Comparison of ENCODE assay signal across 18 cellular contexts in the genomic region with DNA sequence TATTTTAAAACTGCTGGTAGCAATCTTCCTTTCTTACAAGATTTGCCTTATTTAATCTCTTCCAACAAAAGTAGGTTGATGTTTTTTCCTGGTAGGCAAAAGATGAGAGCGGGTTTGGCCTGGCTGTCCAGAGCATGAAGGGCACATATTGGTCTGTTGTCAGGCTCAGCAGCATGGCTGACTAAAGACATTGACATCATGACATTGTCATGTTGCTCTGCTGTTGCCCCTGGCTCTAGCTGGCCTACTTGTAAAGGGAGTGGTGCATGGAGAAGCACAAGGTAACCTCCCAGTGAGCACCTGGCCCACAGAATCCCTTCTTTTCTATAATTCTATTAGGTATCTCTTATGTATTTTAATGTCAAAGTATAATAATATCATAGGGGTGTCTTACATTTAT. TPM values are rescaled to one million over a fixed set of nuclear protein-coding genes. Genes with fewer than 3 reads are reported as not detected.
DNase-seq lines count a peak whose midpoint lies in the region; ATAC-seq, FAIRE-seq and TF ChIP-seq lines count a peak whose summit lies in the region.
"Had no signal": no experiment of that assay in that cellular context is flagged by ENCODE, and none has a peak within 500 bp of the region (broad histone marks: within the 10 kb centered on the region; RNA-seq: fewer than 3 reads in every experiment).

No MANE protein-coding gene starts in this region.

- DNase-seq in H9 (no peak), endothelial cell (ENCODE audit: low spot score) (no peak), myocyte (ENCODE audit: low read depth) (peak; percentile 10), urothelium cell line (ENCODE audit: low spot score) (no peak), kidney (no peak), ascending aorta (ENCODE audit: low spot score in 2 of 2) (no peak)
- DNase-seq: C1 segment of cervical spinal cord; Calu3; CD4-positive, alpha-beta T cell; DND-41; GDM1; H7 had no signal

- FAIRE-seq in urothelium cell line (lab: Jason Lieb, UNC) (peak; percentile 20), kidney (lab: Jason Lieb, UNC) (no peak)
- FAIRE-seq: GM12892, HTR-8/SVneo had no signal

- H3K14ac ChIP-seq in H9 (ENCODE audit: insufficient read depth, low read length): no peak overlapping the region

- H3K27me3 ChIP-seq in H9 (ENCODE audit: insufficient read depth, low read length) (no peaks in the 10 kb centered on the region), ascending aorta (no peaks in the 10 kb centered on the region)

- H3K4me1 Mint-ChIP-seq in H9 (no peaks in the 10 kb centered on the region), endothelial cell (ENCODE audit: unreplicated experiment) (no peaks in the 10 kb centered on the region)
- H3K4me1 Mint-ChIP-seq: B cell, GM23338 had no signal

- H3K27me3 Mint-ChIP-seq in H9 (ENCODE audit: low read depth): no peaks in the 10 kb centered on the region
- peaks cover 3% of the 10 kb centered on the region for H3K27me3 Mint-ChIP-seq in endothelial cell (ENCODE audit: unreplicated experiment)
- H3K27me3 Mint-ChIP-seq: B cell; CD4-positive, alpha-beta T cell had no signal

- H3K23me2 ChIP-seq in H9 (ENCODE audit: insufficient read length, low read depth, low read length, poor library complexity, severe bottlenecking): no peaks in the 10 kb centered on the region

- H3K36me3 Mint-ChIP-seq in H9 (ENCODE audit: insufficient read depth in 1 of 3, low read depth in 3 of 3) (peaks cover 15 to 63% (median 46%) of the 10 kb centered on the region in 3 experiments; a peak in 6 of 7 replicates), endothelial cell (ENCODE audit: low read depth, unreplicated experiment) (peaks cover 23% of the 10 kb centered on the region)

- H3K36me3 ChIP-seq in kidney (ENCODE audit: control insufficient read depth in 1 of 2, insufficient read depth in 2 of 2, low read length in 2 of 2) (peaks cover 34 to 52% of the 10 kb centered on the region in 2 donors), ascending aorta (peaks cover 68 to 90% of the 10 kb centered on the region in 2 donors)

- no peak overlapping the region for H2BK12ac ChIP-seq in H9 (ENCODE audit: insufficient read length, low read depth, low read length)

- H4K5ac ChIP-seq in H9 (ENCODE audit: insufficient read length, low read depth, low read length): no peak overlapping the region

- WGBS in H9 (ENCODE audit: extremely low coverage, insufficient read length, low lambda C conversion rate): no CpG with 5 or more reads among the region's 1 CpG

- H3K4me3 Mint-ChIP-seq in H9: no peak overlapping the region
- H3K4me3 Mint-ChIP-seq in endothelial cell (ENCODE audit: unreplicated experiment): no peak overlapping the region
- H3K4me3 Mint-ChIP-seq: B cell; CD4-positive, alpha-beta T cell; GM23338 had no signal

- H3K27ac ChIP-seq in H9 (ENCODE audit: insufficient read length, low read depth, low read length) (no peak overlapping the region), kidney (ENCODE audit: low read depth in 2 of 2, low read length in 2 of 2) (no peak overlapping the region), ascending aorta (no peak overlapping the region)

- no peak overlapping the region for H3T11ph ChIP-seq in H9 (ENCODE audit: low read length)

- no peaks in the 10 kb centered on the region for H3K79me1 ChIP-seq in H9 (ENCODE audit: insufficient read depth, low read depth, low read length, poor library complexity, severe bottlenecking)

- no peak overlapping the region for H2AK5ac ChIP-seq in H9 (ENCODE audit: insufficient read length, low read length)

- H3K23ac ChIP-seq in H9 (ENCODE audit: insufficient read length, low read depth, low read length): peak overlapping the region; percentile 62

- H4K8ac ChIP-seq in H9 (replicated peaks; ENCODE audit: insufficient read length, low read depth, low read length): no peak overlapping the region

- H2AFZ ChIP-seq in H9 (ENCODE audit: low read length): no peak overlapping the region
- H2AFZ ChIP-seq: GM23338 had no signal

- H3K9ac ChIP-seq in H9 (ENCODE audit: extremely low read depth, insufficient read length, low read length) (no peak overlapping the region), kidney (ENCODE audit: low read length in 2 of 2) (no peak overlapping the region)

- H3K4ac ChIP-seq in H9 (ENCODE audit: low read depth, low read length): no peak overlapping the region

- TF ChIP-seq CTCF in H9 (conservative IDR thresholded peaks at IDR 0.05) (no peak), endothelial cell (IDR thresholded peaks at IDR 0.05; ENCODE audit: unreplicated experiment) (no peak), kidney (IDR thresholded peaks at IDR 0.05; ENCODE audit: borderline replicate concordance, extremely low read depth, insufficient read depth) (no peak), ascending aorta (IDR thresholded peaks at IDR 0.05) (no peak)

- H4K91ac ChIP-seq in H9 (ENCODE audit: insufficient read length, low read depth, low read length): no peak overlapping the region

- H3K27ac Mint-ChIP-seq in H9 (no peak overlapping the region), endothelial cell (ENCODE audit: unreplicated experiment) (peak overlapping the region; percentile 1)
- H3K27ac Mint-ChIP-seq: B cell; CD4-positive, alpha-beta T cell; GM23338 had no signal

- no peak for ATAC-seq in SK-N-SH treated with all-trans-retinoic acid at 6 μM for 48 hours
- ATAC-seq: GM23338, HepG2 had no signal

- no peak overlapping the region for H3K4me2 ChIP-seq in H9 (ENCODE audit: insufficient read depth, insufficient read length, low read length)
- H3K4me2 ChIP-seq: GM23338 had no signal

- no peaks in the 10 kb centered on the region for H3K9me3 ChIP-seq in H9 (ENCODE audit: control insufficient read depth, low read depth, low read length)
- no peaks in the 10 kb centered on the region for H3K9me3 ChIP-seq in kidney (ENCODE audit: control insufficient read depth in 1 of 2, low read length in 2 of 2)
- no peaks in the 10 kb centered on the region for H3K9me3 ChIP-seq in ascending aorta

- no peaks in the 10 kb centered on the region for H3K79me2 ChIP-seq in H9 (ENCODE audit: insufficient read depth, low read length)

- H3K4me1 ChIP-seq in H9 (ENCODE audit: insufficient read depth, low read length) (no peaks in the 10 kb centered on the region), kidney (ENCODE audit: control insufficient read depth in 1 of 2, insufficient read depth in 1 of 2, low read depth in 1 of 2, low read length in 2 of 2) (no peaks in the 10 kb centered on the region), ascending aorta (no peaks in the 10 kb centered on the region)

- no peak overlapping the region for H2BK15ac ChIP-seq in H9 (ENCODE audit: low read depth, low read length)

- no peak overlapping the region for H3K56ac ChIP-seq in H9 (ENCODE audit: insufficient read length, low read depth, low read length)

- no peak overlapping the region for H2BK20ac ChIP-seq in H9 (ENCODE audit: low read depth, low read length, poor library complexity, severe bottlenecking)

- H4K20me1 ChIP-seq in H9 (ENCODE audit: control insufficient read depth, insufficient read depth, insufficient read length): no peaks in the 10 kb centered on the region

- no peak overlapping the region for H2BK120ac ChIP-seq in H9 (ENCODE audit: low read depth, low read length, poor library complexity, severe bottlenecking)

- no peak overlapping the region for H2BK5ac ChIP-seq in H9 (ENCODE audit: insufficient read length, low read length)

- H3K4me3 ChIP-seq in kidney (ENCODE audit: low read length in 2 of 2) (no peak overlapping the region), ascending aorta (no peak overlapping the region)
- H3K4me3 ChIP-seq: GM23338 had no signal

- no peaks in the 10 kb centered on the region for H3K9me3 Mint-ChIP-seq in H9
- no peaks in the 10 kb centered on the region for H3K9me3 Mint-ChIP-seq in endothelial cell (ENCODE audit: unreplicated experiment)
- H3K9me3 Mint-ChIP-seq: CD4-positive, alpha-beta T cell; GM23338 had no signal

- H3K18ac ChIP-seq in H9 (ENCODE audit: insufficient read length, low read depth, low read length): no peak overlapping the region

- intact Hi-C loops in kidney (cut with DNase I): no loop called here
- intact Hi-C loops in ascending aorta (cut with DNase I): no loop called here

TF ChIP-seq in SK-N-SH treated with all-trans-retinoic acid at 6 μM for 48 hours, 23 proteins besides CTCF, POLR2A, EP300 and RAD21 (continues in another document):
- TF ChIP-seq ARNTL (CRISPR knock-in tag; IDR thresholded peaks at IDR 0.05; ENCODE audit: borderline replicate concordance, low read depth): no peak
- no peak for TF ChIP-seq ZFP3 (CRISPR knock-in tag; IDR thresholded peaks at IDR 0.05)
- no peak for TF ChIP-seq ZFP30 (CRISPR knock-in tag; IDR thresholded peaks at IDR 0.05)
- TF ChIP-seq RARB (CRISPR knock-in tag; IDR thresholded peaks at IDR 0.05): no peak
- TF ChIP-seq ZNF70 (CRISPR knock-in tag; IDR thresholded peaks at IDR 0.05): no peak
- TF ChIP-seq, protein P1, sequence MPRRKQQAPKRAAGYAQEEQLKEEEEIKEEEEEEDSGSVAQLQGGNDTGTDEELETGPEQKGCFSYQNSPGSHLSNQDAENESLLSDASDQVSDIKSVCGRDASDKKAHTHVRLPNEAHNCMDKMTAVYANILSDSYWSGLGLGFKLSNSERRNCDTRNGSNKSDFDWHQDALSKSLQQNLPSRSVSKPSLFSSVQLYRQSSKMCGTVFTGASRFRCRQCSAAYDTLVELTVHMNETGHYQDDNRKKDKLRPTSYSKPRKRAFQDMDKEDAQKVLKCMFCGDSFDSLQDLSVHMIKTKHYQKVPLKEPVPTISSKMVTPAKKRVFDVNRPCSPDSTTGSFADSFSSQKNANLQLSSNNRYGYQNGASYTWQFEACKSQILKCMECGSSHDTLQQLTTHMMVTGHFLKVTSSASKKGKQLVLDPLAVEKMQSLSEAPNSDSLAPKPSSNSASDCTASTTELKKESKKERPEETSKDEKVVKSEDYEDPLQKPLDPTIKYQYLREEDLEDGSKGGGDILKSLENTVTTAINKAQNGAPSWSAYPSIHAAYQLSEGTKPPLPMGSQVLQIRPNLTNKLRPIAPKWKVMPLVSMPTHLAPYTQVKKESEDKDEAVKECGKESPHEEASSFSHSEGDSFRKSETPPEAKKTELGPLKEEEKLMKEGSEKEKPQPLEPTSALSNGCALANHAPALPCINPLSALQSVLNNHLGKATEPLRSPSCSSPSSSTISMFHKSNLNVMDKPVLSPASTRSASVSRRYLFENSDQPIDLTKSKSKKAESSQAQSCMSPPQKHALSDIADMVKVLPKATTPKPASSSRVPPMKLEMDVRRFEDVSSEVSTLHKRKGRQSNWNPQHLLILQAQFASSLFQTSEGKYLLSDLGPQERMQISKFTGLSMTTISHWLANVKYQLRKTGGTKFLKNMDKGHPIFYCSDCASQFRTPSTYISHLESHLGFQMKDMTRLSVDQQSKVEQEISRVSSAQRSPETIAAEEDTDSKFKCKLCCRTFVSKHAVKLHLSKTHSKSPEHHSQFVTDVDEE (CRISPR knock-in tag; IDR thresholded peaks at IDR 0.05): no peak
- TF ChIP-seq BACH2 (CRISPR knock-in tag; IDR thresholded peaks at IDR 0.05; ENCODE audit: borderline replicate concordance): no peak

RNA-seq across cellular contexts. Expression of gene GNPAT, which starts 23.6 kb away (rescaled TPM):
- total RNA-seq in H9 (2021) (38.1 and 39.4 TPM in 2 replicates), endothelial cell (ENCODE audit: unreplicated experiment) (47.1 TPM), myocyte (85.0 and 86.0 TPM in 2 replicates), kidney (31.2 TPM), ascending aorta (34.8 TPM)
- polyA plus RNA-seq in myocyte (2012): 38.4 TPM
- 33.7 TPM for polyA plus RNA-seq in kidney (ENCODE audit: insufficient read depth, low read depth, low replicate concordance)
